ENCODE assay signal across 10 cellular contexts in the genomic region with DNA sequence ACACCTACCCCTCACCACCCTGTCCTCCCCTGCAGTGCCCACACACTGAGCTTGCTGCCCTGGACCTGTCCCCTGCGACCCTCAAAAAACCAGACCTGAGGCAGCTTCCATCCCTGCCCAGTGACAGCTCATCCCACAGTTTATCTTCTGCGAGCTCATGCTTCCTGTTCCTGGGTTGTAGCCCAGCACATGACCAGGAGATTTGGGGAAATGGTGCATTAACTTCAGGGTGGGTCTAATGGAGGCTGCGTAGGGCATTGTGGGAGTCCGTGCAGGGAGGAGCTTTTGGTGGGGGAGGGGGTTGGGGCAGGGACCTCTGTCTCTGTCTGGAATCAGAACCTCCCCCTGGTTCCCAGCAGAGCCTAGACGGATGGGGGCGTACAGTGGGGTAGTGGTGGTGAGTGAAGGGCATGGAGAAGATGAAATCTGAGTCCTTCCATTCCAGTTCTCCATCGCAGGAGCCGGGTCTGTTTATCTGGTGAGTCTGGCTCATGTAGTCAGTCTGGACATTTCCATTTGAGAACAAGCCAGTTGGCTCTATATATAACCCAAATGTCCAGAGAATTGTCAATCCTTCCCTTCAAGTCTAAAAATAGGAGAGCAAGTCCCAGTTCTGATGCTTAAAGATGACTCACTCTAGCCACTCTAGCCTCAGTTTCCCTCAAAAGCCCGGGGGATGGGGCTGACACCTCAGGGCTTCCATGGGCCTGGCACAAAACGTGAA.
DNase-seq lines count a peak whose midpoint lies in the region; ATAC-seq and TF ChIP-seq lines count a peak whose summit lies in the region.
"Had no signal": no experiment of that assay in that cellular context is flagged by ENCODE, and none has a peak within 500 bp of the region (broad histone marks: within the 10 kb centered on the region; RNA-seq: fewer than 3 reads in every experiment).

No MANE protein-coding gene starts in this region.

- H3K4me1 ChIP-seq in psoas muscle = peaks cover 30% of the 10 kb centered on the region

- WGBS in psoas muscle, 3 donors = 43 to 52% (median 43%) methylated on average over 10 of the region's 10 CpGs

- intact Hi-C loops in Right ventricle myocardium superior (cut with DNase I) (no loop called here), psoas muscle (cut with DNase I) (no loop called here)

- H3K36me3 Mint-ChIP-seq in natural killer cell treated with Interleukin-12 subunit alpha and Interleukin-12 subunit beta and Interleukin-15 and Interleukin-18, amount 100 ng/mL, for 72 hours = no peaks in the 10 kb centered on the region
- no peaks in the 10 kb centered on the region for H3K36me3 Mint-ChIP-seq in activated CD4-positive, alpha-beta T cell treated with anti-CD3 and anti-CD28 coated beads, Interleukin-2, amount 10 ng/mL, durations not matched to agents 7 days and 5 days (ENCODE audit: low read depth)

- H3K27ac ChIP-seq in psoas muscle = peak overlapping the region; percentile 72

- H3K4me3 ChIP-seq in psoas muscle = no peak overlapping the region

- H3K9me3 ChIP-seq in psoas muscle = no peaks in the 10 kb centered on the region

- no peaks in the 10 kb centered on the region for H3K4me1 Mint-ChIP-seq in natural killer cell treated with Interleukin-12 subunit alpha and Interleukin-12 subunit beta and Interleukin-15 and Interleukin-18, amount 100 ng/mL, for 72 hours (ENCODE audit: low read depth in 2 of 2)
- H3K4me1 Mint-ChIP-seq in activated CD4-positive, alpha-beta T cell treated with anti-CD3 and anti-CD28 coated beads, Interleukin-2, amount 10 ng/mL, durations not matched to agents 7 days and 5 days = no peaks in the 10 kb centered on the region

- no peak for TF ChIP-seq CTCF in psoas muscle (IDR thresholded peaks at IDR 0.05)

- no peaks in the 10 kb centered on the region for H3K27me3 ChIP-seq in psoas muscle (ENCODE audit: insufficient read depth in 3 of 3, low read length in 2 of 3)

- H3K36me3 ChIP-seq in psoas muscle (ENCODE audit: insufficient read depth in 1 of 2, low read depth in 1 of 2) = no peaks in the 10 kb centered on the region

- CTCF ChIA-PET in activated CD4-positive, alpha-beta T cell treated with anti-CD3 and anti-CD28 coated beads, Interleukin-2, amount 10 ng/mL, durations not matched to agents 7 days and 5 days (lab: Charles Lee) = no interaction called here

- DNase-seq in CD1c-positive myeloid dendritic cell (ENCODE audit: extremely low spot score) (peak; percentile 49), NCI-H226 (peak; percentile 22), Right ventricle myocardium superior (no peak), psoas muscle (no peak), activated gamma-delta T cell (lab: John Stamatoyannopoulos, UW) (no peak)
- DNase-seq in activated CD4-positive, CD25-positive, alpha-beta regulatory T cell treated with anti-CD3 and anti-CD28 coated beads, Interleukin-2, amount 50 U/mL, for 72 hours = no peak
- DNase-seq in natural killer cell treated with Interleukin-12 subunit alpha and Interleukin-12 subunit beta and Interleukin-15 and Interleukin-18, amount 100 ng/mL, for 72 hours (ENCODE audit: low spot score) = no peak
- DNase-seq in activated CD4-positive, alpha-beta T cell treated with anti-CD3 and anti-CD28 coated beads, Interleukin-2, amount 10 ng/mL, durations not matched to agents 7 days and 5 days = no peak
- DNase-seq: activated naive CD4-positive, alpha-beta T cell had no signal

- H3K27me3 Mint-ChIP-seq in natural killer cell treated with Interleukin-12 subunit alpha and Interleukin-12 subunit beta and Interleukin-15 and Interleukin-18, amount 100 ng/mL, for 72 hours = peaks cover 2 to 20% of the 10 kb centered on the region in 2 donors
- peaks cover 10% of the 10 kb centered on the region for H3K27me3 Mint-ChIP-seq in activated CD4-positive, alpha-beta T cell treated with anti-CD3 and anti-CD28 coated beads, Interleukin-2, amount 10 ng/mL, durations not matched to agents 7 days and 5 days

- no peak overlapping the region for H3K27ac Mint-ChIP-seq in natural killer cell treated with Interleukin-12 subunit alpha and Interleukin-12 subunit beta and Interleukin-15 and Interleukin-18, amount 100 ng/mL, for 72 hours
- no peak overlapping the region for H3K27ac Mint-ChIP-seq in activated CD4-positive, alpha-beta T cell treated with anti-CD3 and anti-CD28 coated beads, Interleukin-2, amount 10 ng/mL, durations not matched to agents 7 days and 5 days

- ATAC-seq in Right ventricle myocardium superior (ENCODE audit: poor library complexity) = peak; percentile 73
- ATAC-seq in psoas muscle = peak; percentile 44 to 68 (median 60)
- ATAC-seq in natural killer cell treated with Interleukin-12 subunit alpha and Interleukin-12 subunit beta and Interleukin-15 and Interleukin-18, amount 100 ng/mL, for 72 hours = no peak
- ATAC-seq: left lobe of liver had no signal

- H3K9me3 Mint-ChIP-seq in natural killer cell treated with Interleukin-12 subunit alpha and Interleukin-12 subunit beta and Interleukin-15 and Interleukin-18, amount 100 ng/mL, for 72 hours = no peaks in the 10 kb centered on the region
- no peaks in the 10 kb centered on the region for H3K9me3 Mint-ChIP-seq in activated CD4-positive, alpha-beta T cell treated with anti-CD3 and anti-CD28 coated beads, Interleukin-2, amount 10 ng/mL, durations not matched to agents 7 days and 5 days

- no peak overlapping the region for H3K4me3 Mint-ChIP-seq in natural killer cell treated with Interleukin-12 subunit alpha and Interleukin-12 subunit beta and Interleukin-15 and Interleukin-18, amount 100 ng/mL, for 72 hours
- H3K4me3 Mint-ChIP-seq in activated CD4-positive, alpha-beta T cell treated with anti-CD3 and anti-CD28 coated beads, Interleukin-2, amount 10 ng/mL, durations not matched to agents 7 days and 5 days = no peak overlapping the region

- POLR2A ChIA-PET in activated CD4-positive, alpha-beta T cell treated with anti-CD3 and anti-CD28 coated beads, Interleukin-2, amount 10 ng/mL, durations not matched to agents 7 days and 5 days (lab: Charles Lee) = no interaction called here

Comparison
In these comparisons a context has a peak if more than half of its experiments do, and no peak if none do; other contexts are left out.
1. DNase-seq: peak in CD1c-positive myeloid dendritic cell (single experiment) and NCI-H226 (single experiment); none in Right ventricle myocardium superior (single experiment), psoas muscle (0 of 2), activated CD4-positive, CD25-positive, alpha-beta regulatory T cell treated with anti-CD3 and anti-CD28 coated beads, Interleukin-2, amount 50 U/mL, for 72 hours (single experiment), natural killer cell treated with Interleukin-12 subunit alpha and Interleukin-12 subunit beta and Interleukin-15 and Interleukin-18, amount 100 ng/mL, for 72 hours (single experiment), activated CD4-positive, alpha-beta T cell treated with anti-CD3 and anti-CD28 coated beads, Interleukin-2, amount 10 ng/mL, durations not matched to agents 7 days and 5 days (single experiment) and activated gamma-delta T cell (single experiment).
2. ATAC-seq: peak in Right ventricle myocardium superior (single experiment) and psoas muscle (4 of 4); none in natural killer cell treated with Interleukin-12 subunit alpha and Interleukin-12 subunit beta and Interleukin-15 and Interleukin-18, amount 100 ng/mL, for 72 hours (0 of 2).